Comparison of ENCODE assay signal across 1 cellular context in genomic region chr2:235924675-235925063, GRCh38.
TF ChIP-seq lines count a peak whose summit lies in the region.

No MANE protein-coding gene starts in this region.

TF ChIP-seq in HepG2, 621 proteins besides CTCF, POLR2A, EP300 and RAD21 (continued from another document and continues in another):
- no peak for TF ChIP-seq SNAPC4 (CRISPR knock-in tag; IDR thresholded peaks at IDR 0.05)
- no peak for TF ChIP-seq NAIF1 (CRISPR knock-in tag; IDR thresholded peaks at IDR 0.05; ENCODE audit: borderline replicate concordance)
- TF ChIP-seq NR2C2 (CRISPR knock-in tag; IDR thresholded peaks at IDR 0.05; ENCODE audit: borderline replicate concordance), result no peak
- no peak for TF ChIP-seq ZNF460 (CRISPR knock-in tag; IDR thresholded peaks at IDR 0.05; ENCODE audit: borderline replicate concordance)
- no peak for TF ChIP-seq ZNF839 (CRISPR knock-in tag; IDR thresholded peaks at IDR 0.05; ENCODE audit: borderline replicate concordance)
- no peak for TF ChIP-seq THAP11 (CRISPR knock-in tag; IDR thresholded peaks at IDR 0.05)
- peak in 1 of 2 experiments; percentile 42; a peak in 1 of 4 replicates for TF ChIP-seq ATF4 (CRISPR knock-in tag; IDR thresholded peaks at IDR 0.05)
- no peak for TF ChIP-seq DNMT3B (CRISPR knock-in tag; conservative IDR thresholded peaks at IDR 0.05)
- TF ChIP-seq MZF1 (CRISPR knock-in tag; IDR thresholded peaks at IDR 0.05; ENCODE audit: borderline replicate concordance), result no peak
- peak; percentile 51 for TF ChIP-seq NCOA2 (CRISPR knock-in tag; IDR thresholded peaks at IDR 0.05)
- no peak for TF ChIP-seq ZC3H4 (CRISPR knock-in tag; IDR thresholded peaks at IDR 0.05; ENCODE audit: borderline replicate concordance)
- TF ChIP-seq CREM (IDR thresholded peaks at IDR 0.05), result peak; percentile 50; the same call in 1 of the 2 replicates
- no peak for TF ChIP-seq CREM (CRISPR knock-in tag; IDR thresholded peaks at IDR 0.05)
- TF ChIP-seq TAF1 (CRISPR knock-in tag; IDR thresholded peaks at IDR 0.05), result no peak
- no peak for TF ChIP-seq SMARCC2 (IDR thresholded peaks at IDR 0.05)
- no peak for TF ChIP-seq ZNF143 (CRISPR knock-in tag; IDR thresholded peaks at IDR 0.05)
- TF ChIP-seq NONO (IDR thresholded peaks at IDR 0.05), result no peak
- TF ChIP-seq NONO (CRISPR knock-in tag; conservative IDR thresholded peaks at IDR 0.05), result peak; percentile 77
- no peak for TF ChIP-seq ZKSCAN8 (CRISPR knock-in tag; IDR thresholded peaks at IDR 0.05; ENCODE audit: borderline replicate concordance)
- TF ChIP-seq SRSF1 (optimal IDR thresholded peaks at IDR 0.05; ENCODE audit: low read depth, low read length), result no peak
- TF ChIP-seq NFRKB (IDR thresholded peaks at IDR 0.05), result no peak
- no peak for TF ChIP-seq ONECUT2 (CRISPR knock-in tag; IDR thresholded peaks at IDR 0.05)
- no peak for TF ChIP-seq ZNF724P (CRISPR knock-in tag; IDR thresholded peaks at IDR 0.05; ENCODE audit: borderline replicate concordance)
- TF ChIP-seq MYNN (CRISPR knock-in tag; IDR thresholded peaks at IDR 0.05; ENCODE audit: low read depth), result no peak
- peak; percentile 13; the same call in 1 of the 2 replicates for TF ChIP-seq ZNF687 (CRISPR knock-in tag; IDR thresholded peaks at IDR 0.05)
- no peak for TF ChIP-seq NRL (CRISPR knock-in tag; IDR thresholded peaks at IDR 0.05; ENCODE audit: borderline replicate concordance)
- TF ChIP-seq ZNF83 (CRISPR knock-in tag; IDR thresholded peaks at IDR 0.05; ENCODE audit: borderline replicate concordance), result no peak
- no peak for TF ChIP-seq RNF2 (conservative IDR thresholded peaks at IDR 0.05; ENCODE audit: low read depth)
- TF ChIP-seq NFE2 (CRISPR knock-in tag; IDR thresholded peaks at IDR 0.05), result no peak
- TF ChIP-seq GRHL1 (CRISPR knock-in tag; conservative IDR thresholded peaks at IDR 0.05), result no peak
- no peak for TF ChIP-seq RNF219 (CRISPR knock-in tag; IDR thresholded peaks at IDR 0.05)
- TF ChIP-seq ZNF629 (CRISPR knock-in tag; conservative IDR thresholded peaks at IDR 0.05), result no peak
- TF ChIP-seq SALL1 (CRISPR knock-in tag; IDR thresholded peaks at IDR 0.05), result peak; percentile 57
- no peak for TF ChIP-seq ARID2 (CRISPR knock-in tag; IDR thresholded peaks at IDR 0.05; ENCODE audit: borderline replicate concordance)
- no peak for TF ChIP-seq TBL1XR1 (IDR thresholded peaks at IDR 0.05; ENCODE audit: borderline replicate concordance, low read length, partially characterized antibody)
- no peak for TF ChIP-seq ZZZ3 (CRISPR knock-in tag; IDR thresholded peaks at IDR 0.05; ENCODE audit: borderline replicate concordance)
- peak; percentile 79; the same call in 1 of the 2 replicates for TF ChIP-seq MTA1 (CRISPR knock-in tag; IDR thresholded peaks at IDR 0.05; ENCODE audit: borderline replicate concordance)
- no peak for TF ChIP-seq ZNF407 (CRISPR knock-in tag; IDR thresholded peaks at IDR 0.05; ENCODE audit: not compliant biosample characterization)
- no peak for TF ChIP-seq ZNF562 (CRISPR knock-in tag; IDR thresholded peaks at IDR 0.05; ENCODE audit: borderline replicate concordance)
- no peak for TF ChIP-seq CBX1 (IDR thresholded peaks at IDR 0.05; ENCODE audit: low read depth)
- TF ChIP-seq ZNF737 (CRISPR knock-in tag; IDR thresholded peaks at IDR 0.05; ENCODE audit: borderline replicate concordance), result no peak
- no peak for TF ChIP-seq NR2F1 (CRISPR knock-in tag; IDR thresholded peaks at IDR 0.05)
- TF ChIP-seq EHMT2 (IDR thresholded peaks at IDR 0.05; ENCODE audit: borderline replicate concordance, low read depth, low read length), result no peak
- no peak for TF ChIP-seq SP4 (CRISPR knock-in tag; IDR thresholded peaks at IDR 0.05)
- no peak for TF ChIP-seq ZNF430 (CRISPR knock-in tag; IDR thresholded peaks at IDR 0.05)
